15 cellular contexts compared by ENCODE assay signal in the genomic region with DNA sequence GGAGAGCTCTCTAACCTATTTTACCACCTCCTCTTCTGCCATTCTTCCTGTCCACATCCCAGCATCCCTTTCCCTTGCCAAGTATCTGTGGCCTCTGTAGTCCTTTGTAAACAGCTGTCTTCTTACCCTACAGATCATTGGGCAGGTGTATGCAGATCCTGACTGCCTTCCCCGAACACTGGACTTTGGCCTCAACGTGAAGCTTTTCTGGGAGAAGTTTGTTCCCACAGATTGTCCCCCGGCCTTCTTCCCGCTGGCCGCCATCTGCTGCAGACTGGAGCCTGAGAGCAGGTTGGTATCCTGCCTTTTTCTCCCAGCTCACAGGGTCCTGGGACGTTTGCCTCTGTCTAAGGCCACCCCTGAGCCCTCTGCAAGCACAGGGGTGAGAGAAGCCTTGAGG. TPM values are rescaled to one million over a fixed set of nuclear protein-coding genes. Genes with fewer than 3 reads are reported as not detected.
DNase-seq lines count a peak whose midpoint lies in the region; ATAC-seq and TF ChIP-seq lines count a peak whose summit lies in the region.
"Had no signal": no experiment of that assay in that cellular context is flagged by ENCODE, and none has a peak within 500 bp of the region (broad histone marks: within the 10 kb centered on the region; RNA-seq: fewer than 3 reads in every experiment).

No MANE protein-coding gene starts in this region.

- TF ChIP-seq POLR2A in prostate gland (IDR thresholded peaks at IDR 0.05) = no peak

- no peak overlapping the region for H3K4me3 Mint-ChIP-seq in activated CD4-positive, alpha-beta T cell treated with anti-CD3 and anti-CD28 coated beads, Interleukin-2, amount 10 ng/mL, durations not matched to agents 24 days and 14 days

- H4K20me1 ChIP-seq in PC-9 (ENCODE audit: insufficient read depth) = no peaks in the 10 kb centered on the region

- H3K4me1 ChIP-seq in PC-9 (replicated peaks; ENCODE audit: insufficient read depth) (peaks cover 48% of the 10 kb centered on the region), prostate gland (replicated peaks) (no peaks in the 10 kb centered on the region), BE2C (no peaks in the 10 kb centered on the region), left lung (no peaks in the 10 kb centered on the region)
- peaks cover 35% of the 10 kb centered on the region for H3K4me1 ChIP-seq in effector memory CD4-positive, alpha-beta T cell (ENCODE audit: control insufficient read depth, insufficient read depth, low read length, poor library complexity, severe bottlenecking)

- no peak overlapping the region for H3K4me3 ChIP-seq in PC-9
- no peak overlapping the region for H3K4me3 ChIP-seq in effector memory CD4-positive, alpha-beta T cell (ENCODE audit: insufficient read depth, low read depth, low read length, poor library complexity, severe bottlenecking)
- H3K4me3 ChIP-seq in prostate gland = no peak overlapping the region
- no peak overlapping the region for H3K4me3 ChIP-seq in BE2C (ENCODE audit: low read depth, low read length)
- no peak overlapping the region for H3K4me3 ChIP-seq in left lung
- H3K4me3 ChIP-seq: transverse colon had no signal

- H3K9me3 ChIP-seq in PC-9 (ENCODE audit: insufficient read depth, low read depth) (no peaks in the 10 kb centered on the region), prostate gland (no peaks in the 10 kb centered on the region), BE2C (no peaks in the 10 kb centered on the region), left lung (no peaks in the 10 kb centered on the region)
- no peaks in the 10 kb centered on the region for H3K9me3 ChIP-seq in effector memory CD4-positive, alpha-beta T cell (ENCODE audit: control insufficient read depth, low read length)
- H3K9me3 ChIP-seq: transverse colon had no signal

- no peaks in the 10 kb centered on the region for H3K9me3 Mint-ChIP-seq in activated CD4-positive, alpha-beta T cell treated with anti-CD3 and anti-CD28 coated beads, Interleukin-2, amount 10 ng/mL, durations not matched to agents 24 days and 14 days

- CTCF ChIA-PET in PC-9 (lab: Charles Lee) = no interaction called here

- no TSS peak for BruUV-seq in PC-9 (replicated peaks; lab: Mats Ljungman, UMichigan)

- 71% methylated on average over 6 of the region's 6 CpGs for WGBS in prostate gland

- POLR2A ChIA-PET in PC-9 (lab: Charles Lee; ENCODE audit: unreplicated experiment) = interaction anchor here (0.6 kb wide), 2 partner anchors 252 to 869 kb away, joined by 4 to 8 read pairs; no protein-coding TSS in a partner anchor

- H3K27me3 Mint-ChIP-seq in activated CD4-positive, alpha-beta T cell treated with anti-CD3 and anti-CD28 coated beads, Interleukin-2, amount 10 ng/mL, durations not matched to agents 24 days and 14 days = no peaks in the 10 kb centered on the region

- H3F3A ChIP-seq in PC-9 (ENCODE audit: insufficient read depth, low read depth) = peaks cover 28% of the 10 kb centered on the region; the same call in 1 of the 2 replicates

- peak overlapping the region; percentile 62 for H3K4me2 ChIP-seq in PC-9

- H3K9me2 ChIP-seq in PC-9 (ENCODE audit: insufficient read depth) = no peaks in the 10 kb centered on the region

- no peak for ATAC-seq in left lung

- no peak for DNase-seq in activated CD4-positive, alpha-beta T cell treated with anti-CD3 and anti-CD28 coated beads, Interleukin-2, amount 10 ng/mL, durations not matched to agents 24 days and 14 days
- DNase-seq in activated CD4-positive, alpha-beta T cell treated with anti-CD3 and anti-CD28 coated beads, Interleukin-2, amount 50 U/mL, for 4 hours = no peak
- no peak for DNase-seq in PC-9
- DNase-seq in effector memory CD4-positive, alpha-beta T cell = no peak
- DNase-seq in prostate gland (ENCODE audit: low spot score) = no peak
- no peak for DNase-seq in BE2C
- DNase-seq in left lung = no peak
- no peak for DNase-seq in amniotic stem cell (lab: John Stamatoyannopoulos, UW)
- DNase-seq: cerebellar nuclear complex; GOT3; mammary epithelial cell; NCI-H1417 treated with DMSO at 0.1 percent for 48 hours; NCI-H446; stimulated activated CD4-positive, alpha-beta T cell treated with anti-CD3 and anti-CD28 coated beads, Interleukin-4, amount 100 ng/mL, for 24 hours; transverse colon had no signal

- no peaks in the 10 kb centered on the region for H3K79me2 ChIP-seq in PC-9 (ENCODE audit: low read depth)

- H3K27ac Mint-ChIP-seq in activated CD4-positive, alpha-beta T cell treated with anti-CD3 and anti-CD28 coated beads, Interleukin-2, amount 10 ng/mL, durations not matched to agents 24 days and 14 days = peak overlapping the region; percentile 20

- H3K27ac ChIP-seq in PC-9 (peak overlapping the region; percentile 74), prostate gland (peak overlapping the region; percentile 31 to 63), left lung (peak overlapping the region in 1 of 2 donors; percentile 18)
- peak overlapping the region; percentile 35 for H3K27ac ChIP-seq in effector memory CD4-positive, alpha-beta T cell (ENCODE audit: insufficient read depth, low read length, poor library complexity, severe bottlenecking)

- H3K36me3 Mint-ChIP-seq in activated CD4-positive, alpha-beta T cell treated with anti-CD3 and anti-CD28 coated beads, Interleukin-2, amount 10 ng/mL, durations not matched to agents 24 days and 14 days (ENCODE audit: low read depth) = peaks cover 50% of the 10 kb centered on the region

- H2AFZ ChIP-seq in PC-9 = no peak overlapping the region

- H3K27me3 ChIP-seq in PC-9 (ENCODE audit: insufficient read depth, low read depth) (no peaks in the 10 kb centered on the region), prostate gland (replicated peaks; ENCODE audit: insufficient read depth) (no peaks in the 10 kb centered on the region), BE2C (no peaks in the 10 kb centered on the region), left lung (no peaks in the 10 kb centered on the region)
- no peaks in the 10 kb centered on the region for H3K27me3 ChIP-seq in effector memory CD4-positive, alpha-beta T cell (replicated peaks; ENCODE audit: control insufficient read depth, insufficient read depth, low read length, poor library complexity, severe bottlenecking)
- H3K27me3 ChIP-seq: transverse colon had no signal

- H3K4me1 Mint-ChIP-seq in activated CD4-positive, alpha-beta T cell treated with anti-CD3 and anti-CD28 coated beads, Interleukin-2, amount 10 ng/mL, durations not matched to agents 24 days and 14 days = peaks cover 32% of the 10 kb centered on the region

- TF ChIP-seq CTCF in PC-9 (conservative IDR thresholded peaks at IDR 0.05) = no peak
- no peak for TF ChIP-seq CTCF in prostate gland (IDR thresholded peaks at IDR 0.05)
- TF ChIP-seq CTCF in BE2C (IDR thresholded peaks at IDR 0.05; ENCODE audit: low read depth, low read length) = no peak
- no peak for TF ChIP-seq CTCF in left lung (IDR thresholded peaks at IDR 0.05)

- intact Hi-C loops in activated CD4-positive, alpha-beta T cell treated with anti-CD3 and anti-CD28 coated beads, Interleukin-2, amount 10 ng/mL, durations not matched to agents 24 days and 14 days (cut with micrococcal nuclease) = no loop called here
- intact Hi-C loops in PC-9 (cut with micrococcal nuclease; ENCODE audit: unreplicated experiment) = loop anchor here (1.0 kb wide), 1 partner anchor 68 kb away; no protein-coding TSS in a partner anchor
- intact Hi-C loops in prostate gland (cut with DNase I) = loop anchor here (10.0 kb wide), 1 partner anchor 60 kb away; a partner anchor contains a TSS
- intact Hi-C loops in left lung (cut with DNase I) = no loop called here

- H3K36me3 ChIP-seq in PC-9 (ENCODE audit: low read depth) = no peaks in the 10 kb centered on the region
- H3K36me3 ChIP-seq in effector memory CD4-positive, alpha-beta T cell (ENCODE audit: control insufficient read depth, insufficient read depth, low read length) = peaks cover 13% of the 10 kb centered on the region
- H3K36me3 ChIP-seq in prostate gland = peaks cover 0 to 6% of the 10 kb centered on the region in 2 donors
- no peaks in the 10 kb centered on the region; the same call in 1 of the 2 replicates for H3K36me3 ChIP-seq in BE2C
- peaks cover 0 to 96% of the 10 kb centered on the region in 2 donors for H3K36me3 ChIP-seq in left lung

RNA-seq across cellular contexts. Expression of a gene that starts 17.3 kb away (rescaled TPM):
- 12.4 TPM in 2 replicates for total RNA-seq in activated CD4-positive, alpha-beta T cell treated with anti-CD3 and anti-CD28 coated beads, Interleukin-2, amount 10 ng/mL, durations not matched to agents 24 days and 14 days
- total RNA-seq in PC-9 (2021) = 15.7 and 17.4 TPM in 2 replicates
- 100 to 1,000 TPM in 1 of 2 donors, 10 to 100 TPM in 1; 25.6 to 124 TPM for total RNA-seq in prostate gland
- 5.4 TPM for polyA plus RNA-seq in BE2C (2012; ENCODE audit: insufficient read depth, insufficient read length, low read depth)
- 10 to 100 TPM; 12.8 to 41.5 TPM for total RNA-seq in left lung

Comparison
In these comparisons a context has a peak if more than half of its experiments do, and no peak if none do; other contexts are left out.
1. intact Hi-C loops: an anchor here in PC-9 (1.0 kb wide) and prostate gland (10.0 kb wide); none called in activated CD4-positive, alpha-beta T cell treated with anti-CD3 and anti-CD28 coated beads, Interleukin-2, amount 10 ng/mL, durations not matched to agents 24 days and 14 days and left lung.